Comparison of ENCODE assay signal across 29 cellular contexts in genomic region chr21:41487082-41487481, GRCh38. TPM values are rescaled to one million over a fixed set of nuclear protein-coding genes. Genes with fewer than 3 reads are reported as not detected.
DNase-seq lines count a peak whose midpoint lies in the region; ATAC-seq and TF ChIP-seq lines count a peak whose summit lies in the region.
"Had no signal": no experiment of that assay in that cellular context is flagged by ENCODE, and none has a peak within 500 bp of the region (broad histone marks: within the 10 kb centered on the region; RNA-seq: fewer than 3 reads in every experiment).

No MANE protein-coding gene starts in this region.

- H3K4me3 Mint-ChIP-seq in endothelial cell (ENCODE audit: unreplicated experiment), result peak overlapping the region; percentile 32
- H3K4me3 Mint-ChIP-seq in activated CD4-positive, alpha-beta T cell treated with anti-CD3 and anti-CD28 coated beads for 36 hours, result no peak overlapping the region
- H3K4me3 Mint-ChIP-seq: CD4-positive, alpha-beta memory T cell; IgD-negative memory B cell had no signal

- no peak for ATAC-seq in activated CD4-positive, alpha-beta T cell treated with anti-CD3 and anti-CD28 coated beads for 36 hours
- ATAC-seq in GM21515 (IDR thresholded peaks at IDR 0.05; ENCODE audit: unreplicated experiment), result no peak
- ATAC-seq: GM12878, HCT116, Panc1 had no signal

- no peak for DNase-seq in endothelial cell (ENCODE audit: low spot score)
- DNase-seq in smooth muscle cell (lab: John Stamatoyannopoulos, UW; ENCODE audit: unreplicated experiment), result no peak
- DNase-seq in NCI-H187 (lab: John Stamatoyannopoulos, UW), result no peak
- DNase-seq in activated CD4-positive, alpha-beta T cell treated with anti-CD3 and anti-CD28 coated beads for 36 hours, result no peak
- DNase-seq in H7, result no peak
- DNase-seq: C1 segment of cervical spinal cord; CD4-positive, alpha-beta memory T cell; COR-L47; EL; GDM1; Kasumi-1; NCI-H1092 treated with DMSO at 0.1 percent for 48 hours; NCI-H1436; NCI-H187 treated with DMSO at 0.1 percent for 48 hours; NCI-H2171 treated with DMSO at 0.1 percent for 48 hours; NCI-H526 treated with DMSO at 0.1 percent for 48 hours; SHP77 had no signal

- peaks cover 4% of the 10 kb centered on the region for H3K27me3 Mint-ChIP-seq in endothelial cell (ENCODE audit: unreplicated experiment)
- H3K27me3 Mint-ChIP-seq in activated CD4-positive, alpha-beta T cell treated with anti-CD3 and anti-CD28 coated beads for 36 hours, result no peaks in the 10 kb centered on the region

- peaks cover 15% of the 10 kb centered on the region for H3K4me1 ChIP-seq in mesodermal cell (ENCODE audit: control insufficient read depth, insufficient read depth, low read length, poor library complexity, severe bottlenecking)
- peaks cover under 1% of the 10 kb centered on the region for H3K4me1 ChIP-seq in smooth muscle cell (ENCODE audit: low read depth)

- peaks cover 24% of the 10 kb centered on the region for H3K4me1 Mint-ChIP-seq in endothelial cell (ENCODE audit: unreplicated experiment)
- no peaks in the 10 kb centered on the region for H3K4me1 Mint-ChIP-seq in activated CD4-positive, alpha-beta T cell treated with anti-CD3 and anti-CD28 coated beads for 36 hours

- peaks cover 13% of the 10 kb centered on the region for H3F3A ChIP-seq in smooth muscle cell (ENCODE audit: low read depth)

- POLR2A ChIA-PET in activated CD4-positive, alpha-beta T cell treated with anti-CD3 and anti-CD28 coated beads for 36 hours (lab: Charles Lee), result no interaction called here

- peak overlapping the region; percentile 100 for H3K27ac ChIP-seq in VCaP
- H3K27ac ChIP-seq in mesodermal cell (ENCODE audit: low read depth, low read length, severe bottlenecking), result peak overlapping the region; percentile 36
- H3K27ac ChIP-seq in smooth muscle cell (ENCODE audit: low read depth), result peak overlapping the region; percentile 88
- H3K27ac ChIP-seq: HL-60, RWPE1 had no signal

- H3K4me2 ChIP-seq in smooth muscle cell, result peak overlapping the region; percentile 67

- H3K9me3 ChIP-seq in mesodermal cell (ENCODE audit: control insufficient read depth, low read length), result no peaks in the 10 kb centered on the region
- H3K9me3 ChIP-seq in smooth muscle cell (replicated peaks; ENCODE audit: low read depth), result no peaks in the 10 kb centered on the region

- H3K36me3 ChIP-seq in mesodermal cell (ENCODE audit: control insufficient read depth, insufficient read depth, low read length), result no peaks in the 10 kb centered on the region
- H3K36me3 ChIP-seq in smooth muscle cell (ENCODE audit: low read depth), result no peaks in the 10 kb centered on the region
- H3K36me3 ChIP-seq in H7 (replicated peaks; ENCODE audit: control insufficient read depth, insufficient read depth, low read length), result no peaks in the 10 kb centered on the region

- peak overlapping the region; percentile 98 for H3K27ac Mint-ChIP-seq in endothelial cell (ENCODE audit: unreplicated experiment)
- H3K27ac Mint-ChIP-seq in activated CD4-positive, alpha-beta T cell treated with anti-CD3 and anti-CD28 coated beads for 36 hours, result no peak overlapping the region
- H3K27ac Mint-ChIP-seq: CD4-positive, alpha-beta memory T cell; IgD-negative memory B cell had no signal

- H3K36me3 Mint-ChIP-seq in endothelial cell (ENCODE audit: low read depth, unreplicated experiment), result peaks cover 1% of the 10 kb centered on the region
- no peaks in the 10 kb centered on the region for H3K36me3 Mint-ChIP-seq in activated CD4-positive, alpha-beta T cell treated with anti-CD3 and anti-CD28 coated beads for 36 hours (ENCODE audit: low read depth)
- H3K36me3 Mint-ChIP-seq: CD4-positive, alpha-beta memory T cell; IgD-negative memory B cell had no signal

- no peak for TF ChIP-seq CTCF in VCaP (conservative IDR thresholded peaks at IDR 0.05)
- no peak for TF ChIP-seq CTCF in endothelial cell (IDR thresholded peaks at IDR 0.05; ENCODE audit: unreplicated experiment)
- TF ChIP-seq CTCF in smooth muscle cell (IDR thresholded peaks at IDR 0.05; ENCODE audit: borderline replicate concordance, insufficient read depth, poor library complexity, severe bottlenecking), result no peak

- intact Hi-C loops in activated CD4-positive, alpha-beta T cell treated with anti-CD3 and anti-CD28 coated beads for 36 hours (cut with DNase I, micrococcal nuclease), result no loop called here

- no peaks in the 10 kb centered on the region for H3K9me3 Mint-ChIP-seq in endothelial cell (ENCODE audit: unreplicated experiment)
- no peaks in the 10 kb centered on the region for H3K9me3 Mint-ChIP-seq in activated CD4-positive, alpha-beta T cell treated with anti-CD3 and anti-CD28 coated beads for 36 hours (ENCODE audit: low read depth)
- H3K9me3 Mint-ChIP-seq: CD4-positive, alpha-beta memory T cell; IgD-negative memory B cell had no signal

- no peak overlapping the region for H2AFZ ChIP-seq in smooth muscle cell (ENCODE audit: low read depth)

- H3K4me3 ChIP-seq in mesodermal cell (ENCODE audit: extremely low read depth, insufficient read depth, low read length, poor library complexity, severe bottlenecking), result no peak overlapping the region
- H3K4me3 ChIP-seq in smooth muscle cell, result no peak overlapping the region
- H3K4me3 ChIP-seq in H7 (ENCODE audit: insufficient read depth, low read depth, low read length), result no peak overlapping the region
- H3K4me3 ChIP-seq: GM12878 had no signal

- no peaks in the 10 kb centered on the region for H4K20me1 ChIP-seq in smooth muscle cell (ENCODE audit: low read depth)

- CTCF ChIA-PET in activated CD4-positive, alpha-beta T cell treated with anti-CD3 and anti-CD28 coated beads for 36 hours (lab: Charles Lee), result no interaction called here

- H3K27me3 ChIP-seq in smooth muscle cell (ENCODE audit: low read depth), result no peaks in the 10 kb centered on the region
- H3K27me3 ChIP-seq in H7 (ENCODE audit: control insufficient read depth, insufficient read depth, low read length), result no peaks in the 10 kb centered on the region

- 100% methylated on average over 1 of the region's 6 CpGs; no CpG with 5 or more reads in 1 of the 2 experiments for WGBS in mesodermal cell (ENCODE audit: insufficient coverage in 2 of 2), 2 experiments
- WGBS in smooth muscle cell (ENCODE audit: low lambda C conversion rate), result 54% methylated on average over 6 of the region's 6 CpGs

- no peak overlapping the region for H3K9ac ChIP-seq in smooth muscle cell (ENCODE audit: low read depth)

- H3K79me2 ChIP-seq in smooth muscle cell (ENCODE audit: low read depth), result no peaks in the 10 kb centered on the region

RNA-seq across cellular contexts. Expression of gene TMPRSS2, which starts 20.9 kb away (rescaled TPM):
- total RNA-seq in endothelial cell (ENCODE audit: unreplicated experiment) (46.3 TPM), smooth muscle cell (1.3 and 2.0 TPM in 2 replicates)
- not detected for polyA plus RNA-seq in mesodermal cell (2013, experiment 1 of 2)
- 0.20 TPM for polyA plus RNA-seq in mesodermal cell (2013, experiment 2 of 2)
- polyA plus RNA-seq in smooth muscle cell, result 0.39 and 1.3 TPM in 2 replicates
- not detected for total RNA-seq in activated CD4-positive, alpha-beta T cell treated with anti-CD3 and anti-CD28 coated beads for 36 hours
- 2.6 and 3.0 TPM in 2 replicates for total RNA-seq in H7 (2014; rRNA removed; shearing (Covaris generic))
- total RNA-seq: A673; CD4-positive, alpha-beta memory T cell; NCI-H460; SK-MEL-5 had no signal
- polyA plus RNA-seq: CD4-positive, alpha-beta memory T cell; IgD-negative memory B cell had no signal

Comparison
In these comparisons a context has a peak if more than half of its experiments do, and no peak if none do; other contexts are left out.
1. H3K27ac ChIP-seq: peak in every context shown above with its lines; median percentile 100 in VCaP; 88 in smooth muscle cell; 36 in mesodermal cell.
2. RNA of gene TMPRSS2, which starts 20.9 kb away (total RNA-seq): 46.3 TPM in endothelial cell (single experiment); 2.6 to 3.0 TPM in H7, 1.3 to 2.0 TPM in smooth muscle cell and not detected in activated CD4-positive, alpha-beta T cell treated with anti-CD3 and anti-CD28 coated beads for 36 hours; every median in the first group is over 10 times any median in the second.